ENCODE assay signal across 1 cellular context in the genomic region with DNA sequence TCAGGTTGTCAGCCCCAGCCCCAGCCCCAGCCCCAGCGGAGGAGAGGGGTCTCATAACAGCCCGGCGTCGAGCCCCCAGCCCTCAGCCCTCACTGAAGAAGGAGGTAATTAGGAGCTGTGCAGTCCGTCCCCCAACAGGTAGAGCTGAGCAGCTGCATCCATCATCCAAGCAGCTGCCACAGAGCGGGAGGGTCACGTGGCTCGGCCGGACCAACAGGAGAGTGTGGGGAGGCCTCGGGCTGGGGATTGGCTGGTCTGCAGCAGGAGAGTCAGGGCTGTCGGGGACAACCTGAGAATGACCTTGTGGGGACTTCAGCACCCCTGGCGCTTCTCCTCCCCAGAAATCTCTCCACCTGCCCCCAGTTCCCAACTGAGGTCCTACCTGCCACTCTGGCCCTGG.
TF ChIP-seq lines count a peak whose summit lies in the region.

No MANE protein-coding gene starts in this region.

TF ChIP-seq in GM23338, 12 proteins besides CTCF, POLR2A, EP300 and RAD21 (continued from another document):
- no peak for TF ChIP-seq REST (IDR thresholded peaks at IDR 0.05; ENCODE audit: unreplicated experiment)
- no peak for TF ChIP-seq CREB1 (CRISPR knock-in tag; IDR thresholded peaks at IDR 0.05; ENCODE audit: low read depth)
- TF ChIP-seq JUNB (IDR thresholded peaks at IDR 0.05; ENCODE audit: unreplicated experiment): no peak
- TF ChIP-seq ZNF462 (CRISPR knock-in tag; IDR thresholded peaks at IDR 0.05): no peak
- no peak for TF ChIP-seq NANOG (IDR thresholded peaks at IDR 0.05; ENCODE audit: borderline replicate concordance)
- TF ChIP-seq EZH2phosphoT487 (IDR thresholded peaks at IDR 0.05; ENCODE audit: unreplicated experiment): no peak
- TF ChIP-seq POLR2AphosphoS5 (IDR thresholded peaks at IDR 0.05; ENCODE audit: low read depth): peak; percentile 32; the same call in 1 of the 2 replicates
